ENCODE assay signal across 26 cellular contexts in genomic region chrX:53430231-53430630, GRCh38. TPM values are rescaled to one million over a fixed set of nuclear protein-coding genes. Genes with fewer than 3 reads are reported as not detected.
DNase-seq lines count a peak whose midpoint lies in the region; ATAC-seq, FAIRE-seq and TF ChIP-seq lines count a peak whose summit lies in the region.
"Had no signal": no experiment of that assay in that cellular context is flagged by ENCODE, and none has a peak within 500 bp of the region (broad histone marks: within the 10 kb centered on the region; RNA-seq: fewer than 3 reads in every experiment).

No MANE protein-coding gene starts in this region.

- H3K4me3 ChIP-seq in osteoblast (ENCODE audit: insufficient read depth, low read length): no peak overlapping the region
- no peak overlapping the region for H3K4me3 ChIP-seq in testis
- H3K4me3 ChIP-seq: A549; BLaER1 treated with 17β-estradiol and CSF1 and Interleukin-3, amounts not matched to agents 10 nM and 100 nM; GM12878; HAP-1 had no signal

- no peaks in the 10 kb centered on the region for H4K20me1 ChIP-seq in osteoblast (ENCODE audit: insufficient read depth, low read length)

- FAIRE-seq in GM12892 (lab: Jason Lieb, UNC): no peak
- FAIRE-seq: A549, GM12878, GM18507, H54 had no signal

- peaks cover under 1% of the 10 kb centered on the region for H3K27me3 ChIP-seq in osteoblast (ENCODE audit: insufficient read depth, low read length)
- no peaks in the 10 kb centered on the region for H3K27me3 ChIP-seq in testis
- H3K27me3 ChIP-seq: BE2C had no signal

- H3K36me3 Mint-ChIP-seq in activated naive CD8-positive, alpha-beta T cell: peaks cover 2% of the 10 kb centered on the region
- H3K36me3 Mint-ChIP-seq in activated naive CD8-positive, alpha-beta T cell treated with anti-CD3 and anti-CD28 coated beads, Interleukin-2, amount 50 U/mL, for 24 hours (ENCODE audit: low read depth): peaks cover 4% of the 10 kb centered on the region
- peaks cover 15% of the 10 kb centered on the region for H3K36me3 Mint-ChIP-seq in activated T-helper 1 cell treated with anti-CD3 and anti-CD28 coated beads, Interleukin-12 subunit alpha, Interleukin-12 subunit beta, Interleukin-2, Interleukin-4 antibody, amounts not matched to agents 30 ng/mL and 10 ng/mL and 1 ng/mL, durations not matched to agents 14 hours and 24 hours and 36 hours (ENCODE audit: low read depth)

- H3K36me3 ChIP-seq in osteoblast (ENCODE audit: insufficient read depth, low read length): peaks cover 29% of the 10 kb centered on the region
- no peaks in the 10 kb centered on the region for H3K36me3 ChIP-seq in testis (ENCODE audit: low read depth, missing control alignments)

- TF ChIP-seq POLR2A in testis (IDR thresholded peaks at IDR 0.05) (no peak), GM12892 (IDR thresholded peaks at IDR 0.05; ENCODE audit: low read depth, low read length) (no peak)

- H3K9me3 Mint-ChIP-seq in activated naive CD8-positive, alpha-beta T cell (ENCODE audit: low read depth): no peaks in the 10 kb centered on the region
- no peaks in the 10 kb centered on the region for H3K9me3 Mint-ChIP-seq in activated naive CD8-positive, alpha-beta T cell treated with anti-CD3 and anti-CD28 coated beads, Interleukin-2, amount 50 U/mL, for 24 hours
- H3K9me3 Mint-ChIP-seq in activated T-helper 1 cell treated with anti-CD3 and anti-CD28 coated beads, Interleukin-12 subunit alpha, Interleukin-12 subunit beta, Interleukin-2, Interleukin-4 antibody, amounts not matched to agents 30 ng/mL and 10 ng/mL and 1 ng/mL, durations not matched to agents 14 hours and 24 hours and 36 hours: no peaks in the 10 kb centered on the region
- H3K9me3 Mint-ChIP-seq: CD4-positive, alpha-beta memory T cell; HFFc6 had no signal

- 92% methylated on average over 9 of the region's 9 CpGs; no CpG with 5 or more reads in 1 of the 2 donors for WGBS in testis, 2 donors

- H3K4me2 ChIP-seq in osteoblast (ENCODE audit: insufficient read depth, low read length): no peak overlapping the region
- H3K4me2 ChIP-seq: A549; BLaER1 treated with 17β-estradiol and CSF1 and Interleukin-3, amounts not matched to agents 10 nM and 100 nM had no signal

- no peaks in the 10 kb centered on the region for H3K9me3 ChIP-seq in osteoblast (ENCODE audit: low read depth, low read length)
- no peaks in the 10 kb centered on the region for H3K9me3 ChIP-seq in testis
- H3K9me3 ChIP-seq: A549; BE2C; BLaER1 treated with 17β-estradiol and CSF1 and Interleukin-3, amounts not matched to agents 10 nM and 100 nM; Caco-2; HAP-1 had no signal

- H3K4me1 ChIP-seq in osteoblast (ENCODE audit: insufficient read depth, low read length): no peaks in the 10 kb centered on the region
- no peaks in the 10 kb centered on the region for H3K4me1 ChIP-seq in testis
- H3K4me1 ChIP-seq: BE2C had no signal

- intact Hi-C loops in activated T-helper 1 cell treated with anti-CD3 and anti-CD28 coated beads, Interleukin-12 subunit alpha, Interleukin-12 subunit beta, Interleukin-2, Interleukin-4 antibody, amounts not matched to agents 30 ng/mL and 10 ng/mL and 1 ng/mL, durations not matched to agents 14 hours and 24 hours and 36 hours (cut with micrococcal nuclease): no loop called here
- intact Hi-C loops in testis (cut with DNase I; ENCODE audit: low total_unique reads): no loop called here

- no peak overlapping the region for H3K27ac Mint-ChIP-seq in activated naive CD8-positive, alpha-beta T cell
- H3K27ac Mint-ChIP-seq in activated naive CD8-positive, alpha-beta T cell treated with anti-CD3 and anti-CD28 coated beads, Interleukin-2, amount 50 U/mL, for 24 hours: no peak overlapping the region
- peak overlapping the region; percentile 44 for H3K27ac Mint-ChIP-seq in activated T-helper 1 cell treated with anti-CD3 and anti-CD28 coated beads, Interleukin-12 subunit alpha, Interleukin-12 subunit beta, Interleukin-2, Interleukin-4 antibody, amounts not matched to agents 30 ng/mL and 10 ng/mL and 1 ng/mL, durations not matched to agents 14 hours and 24 hours and 36 hours
- H3K27ac Mint-ChIP-seq: HFFc6 had no signal

- H3K27ac ChIP-seq in osteoblast (ENCODE audit: low read depth, low read length) (no peak overlapping the region), testis (no peak overlapping the region)
- H3K27ac ChIP-seq: A549; BLaER1 treated with 17β-estradiol and CSF1 and Interleukin-3, amounts not matched to agents 10 nM and 100 nM had no signal

- DNase-seq in activated naive CD8-positive, alpha-beta T cell treated with anti-CD3 and anti-CD28 coated beads, Interleukin-2, amount 50 U/mL, for 24 hours: no peak
- DNase-seq in activated T-helper 1 cell treated with anti-CD3 and anti-CD28 coated beads, Interleukin-12 subunit alpha, Interleukin-12 subunit beta, Interleukin-2, Interleukin-4 antibody, amounts not matched to agents 30 ng/mL and 10 ng/mL and 1 ng/mL, durations not matched to agents 14 hours and 24 hours and 36 hours (ENCODE audit: low spot score): no peak
- DNase-seq in osteoblast (ENCODE audit: insufficient read length, low spot score, missing footprints) (peak; percentile 77), testis (no peak), GM12892 (ENCODE audit: insufficient read length) (no peak)
- DNase-seq in activated CD4-positive, alpha-beta T cell treated with anti-CD3 and anti-CD28 coated beads for 1 hour: no peak
- DNase-seq: 8988T; ACHN; AML-193; BE2C; Caco-2; CD4-positive, alpha-beta memory T cell; DMS 273 treated with DMSO at 0.1 percent for 48 hours; DMS79; EL; GDM1; GOT3; HFFc6 had no signal

- peaks cover 14% of the 10 kb centered on the region for H3K4me1 Mint-ChIP-seq in activated naive CD8-positive, alpha-beta T cell (ENCODE audit: low read depth)
- H3K4me1 Mint-ChIP-seq in activated naive CD8-positive, alpha-beta T cell treated with anti-CD3 and anti-CD28 coated beads, Interleukin-2, amount 50 U/mL, for 24 hours: peaks cover 10% of the 10 kb centered on the region
- H3K4me1 Mint-ChIP-seq in activated T-helper 1 cell treated with anti-CD3 and anti-CD28 coated beads, Interleukin-12 subunit alpha, Interleukin-12 subunit beta, Interleukin-2, Interleukin-4 antibody, amounts not matched to agents 30 ng/mL and 10 ng/mL and 1 ng/mL, durations not matched to agents 14 hours and 24 hours and 36 hours (ENCODE audit: low read depth): peaks cover 12% of the 10 kb centered on the region

- ATAC-seq in activated naive CD8-positive, alpha-beta T cell treated with anti-CD3 and anti-CD28 coated beads, Interleukin-2, amount 50 U/mL, for 24 hours: no peak
- ATAC-seq: A549, GM12878 had no signal

- H3K4me3 Mint-ChIP-seq in activated naive CD8-positive, alpha-beta T cell: peak overlapping the region; percentile 27
- H3K4me3 Mint-ChIP-seq in activated naive CD8-positive, alpha-beta T cell treated with anti-CD3 and anti-CD28 coated beads, Interleukin-2, amount 50 U/mL, for 24 hours: no peak overlapping the region
- no peak overlapping the region for H3K4me3 Mint-ChIP-seq in activated T-helper 1 cell treated with anti-CD3 and anti-CD28 coated beads, Interleukin-12 subunit alpha, Interleukin-12 subunit beta, Interleukin-2, Interleukin-4 antibody, amounts not matched to agents 30 ng/mL and 10 ng/mL and 1 ng/mL, durations not matched to agents 14 hours and 24 hours and 36 hours
- H3K4me3 Mint-ChIP-seq: CD14-positive monocyte, HFFc6 had no signal

- no peak overlapping the region for H2AFZ ChIP-seq in osteoblast (ENCODE audit: low read length)

- H3K79me2 ChIP-seq in osteoblast (ENCODE audit: insufficient read depth, low read length): peaks cover 11% of the 10 kb centered on the region

- TF ChIP-seq CTCF in osteoblast (IDR thresholded peaks at IDR 0.05; ENCODE audit: extremely low read depth, low read depth, low read length): no peak
- no peak for TF ChIP-seq CTCF in testis (IDR thresholded peaks at IDR 0.05)

- no peaks in the 10 kb centered on the region for H3K27me3 Mint-ChIP-seq in activated naive CD8-positive, alpha-beta T cell
- no peaks in the 10 kb centered on the region for H3K27me3 Mint-ChIP-seq in activated naive CD8-positive, alpha-beta T cell treated with anti-CD3 and anti-CD28 coated beads, Interleukin-2, amount 50 U/mL, for 24 hours
- H3K27me3 Mint-ChIP-seq in activated T-helper 1 cell treated with anti-CD3 and anti-CD28 coated beads, Interleukin-12 subunit alpha, Interleukin-12 subunit beta, Interleukin-2, Interleukin-4 antibody, amounts not matched to agents 30 ng/mL and 10 ng/mL and 1 ng/mL, durations not matched to agents 14 hours and 24 hours and 36 hours (ENCODE audit: insufficient read depth): no peaks in the 10 kb centered on the region
- H3K27me3 Mint-ChIP-seq: CD4-positive, alpha-beta memory T cell had no signal

RNA-seq across cellular contexts. Expression of gene HSD17B10, which starts 3.9 kb away (rescaled TPM):
- total RNA-seq in activated T-helper 1 cell treated with anti-CD3 and anti-CD28 coated beads, Interleukin-12 subunit alpha, Interleukin-12 subunit beta, Interleukin-2, Interleukin-4 antibody, amounts not matched to agents 30 ng/mL and 10 ng/mL and 1 ng/mL, durations not matched to agents 14 hours and 24 hours and 36 hours: 158 and 161 TPM in 2 replicates
- total RNA-seq in osteoblast (41.5 and 48.5 TPM in 2 replicates), testis (10 to 100 TPM; 38.4 to 54.8 TPM)
- 44.8 TPM for polyA plus RNA-seq in testis (ENCODE audit: insufficient read depth, low read depth, low replicate concordance)
- 97.8 TPM for polyA plus RNA-seq in GM12892 (2012; ENCODE audit: missing spikeins)

RNA-seq across cellular contexts. Expression of gene RIBC1, which starts 7.6 kb away (rescaled TPM):
- 0.64 and 0.75 TPM in 2 replicates for total RNA-seq in activated T-helper 1 cell treated with anti-CD3 and anti-CD28 coated beads, Interleukin-12 subunit alpha, Interleukin-12 subunit beta, Interleukin-2, Interleukin-4 antibody, amounts not matched to agents 30 ng/mL and 10 ng/mL and 1 ng/mL, durations not matched to agents 14 hours and 24 hours and 36 hours
- 0.29 and 0.72 TPM in 2 replicates for total RNA-seq in osteoblast
- 10 to 100 TPM; 20.3 to 41.6 TPM for total RNA-seq in testis
- polyA plus RNA-seq in testis (ENCODE audit: insufficient read depth, low read depth, low replicate concordance): 52.0 TPM
- polyA plus RNA-seq in GM12892 (2012; ENCODE audit: missing spikeins): 0.70 TPM

RNA-seq across cellular contexts. Expression of gene SMC1A, which starts 7.8 kb away (rescaled TPM):
- 122 and 138 TPM in 2 replicates for total RNA-seq in activated T-helper 1 cell treated with anti-CD3 and anti-CD28 coated beads, Interleukin-12 subunit alpha, Interleukin-12 subunit beta, Interleukin-2, Interleukin-4 antibody, amounts not matched to agents 30 ng/mL and 10 ng/mL and 1 ng/mL, durations not matched to agents 14 hours and 24 hours and 36 hours
- total RNA-seq in osteoblast (14.4 and 14.8 TPM in 2 replicates), testis (10 to 100 TPM; 28.8 to 37.7 TPM)
- polyA plus RNA-seq in testis (ENCODE audit: insufficient read depth, low read depth, low replicate concordance): 18.6 TPM
- polyA plus RNA-seq in GM12892 (2012; ENCODE audit: missing spikeins): 60.2 TPM

Comparison
In these comparisons a context has a peak if more than half of its experiments do, and no peak if none do; other contexts are left out.
1. RNA of gene RIBC1, which starts 7.6 kb away (total RNA-seq): 20.3 to 41.6 TPM in testis; 0.64 to 0.75 TPM in activated T-helper 1 cell treated with anti-CD3 and anti-CD28 coated beads, Interleukin-12 subunit alpha, Interleukin-12 subunit beta, Interleukin-2, Interleukin-4 antibody, amounts not matched to agents 30 ng/mL and 10 ng/mL and 1 ng/mL, durations not matched to agents 14 hours and 24 hours and 36 hours and 0.29 to 0.72 TPM in osteoblast; every median in the first group is over 10 times any median in the second.